In the genomic region with DNA sequence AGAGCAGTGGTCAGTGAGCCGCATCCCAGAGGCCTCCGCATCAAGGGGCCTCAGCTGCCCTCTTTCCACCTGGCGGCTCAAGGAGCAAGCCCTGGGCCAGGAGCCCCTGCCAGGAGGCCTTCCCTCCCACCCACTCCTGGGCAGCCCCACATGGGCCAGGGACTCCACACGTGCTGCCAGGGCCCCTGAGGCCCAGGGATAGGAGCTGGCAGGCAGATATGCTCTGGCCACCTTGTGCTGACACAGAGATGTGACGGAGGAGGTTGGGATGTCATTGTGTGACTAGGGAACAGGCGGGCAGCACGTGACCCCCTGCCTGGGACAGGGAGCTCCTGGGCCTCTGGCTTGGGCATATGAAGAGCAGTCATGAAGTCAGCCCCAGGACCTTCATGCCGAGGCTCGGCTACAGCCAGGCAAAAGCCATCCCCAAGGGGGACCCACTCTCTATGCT, we compare ENCODE assay signal across 1 cellular context.
TF ChIP-seq lines count a peak whose summit lies in the region.

No MANE protein-coding gene starts in this region.

TF ChIP-seq in IMR-90, 13 proteins besides CTCF, POLR2A, EP300 and RAD21:
- TF ChIP-seq RCOR1 (IDR thresholded peaks at IDR 0.05; ENCODE audit: insufficient replicate concordance, low read length), result no peak
- no peak for TF ChIP-seq MXI1 (IDR thresholded peaks at IDR 0.05; ENCODE audit: borderline replicate concordance, low read depth, low read length)
- TF ChIP-seq, protein P1, sequence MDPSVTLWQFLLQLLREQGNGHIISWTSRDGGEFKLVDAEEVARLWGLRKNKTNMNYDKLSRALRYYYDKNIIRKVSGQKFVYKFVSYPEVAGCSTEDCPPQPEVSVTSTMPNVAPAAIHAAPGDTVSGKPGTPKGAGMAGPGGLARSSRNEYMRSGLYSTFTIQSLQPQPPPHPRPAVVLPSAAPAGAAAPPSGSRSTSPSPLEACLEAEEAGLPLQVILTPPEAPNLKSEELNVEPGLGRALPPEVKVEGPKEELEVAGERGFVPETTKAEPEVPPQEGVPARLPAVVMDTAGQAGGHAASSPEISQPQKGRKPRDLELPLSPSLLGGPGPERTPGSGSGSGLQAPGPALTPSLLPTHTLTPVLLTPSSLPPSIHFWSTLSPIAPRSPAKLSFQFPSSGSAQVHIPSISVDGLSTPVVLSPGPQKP (IDR thresholded peaks at IDR 0.05; ENCODE audit: borderline replicate concordance, low read depth, low read length), result no peak
- no peak for TF ChIP-seq RFX5 (IDR thresholded peaks at IDR 0.05; ENCODE audit: low read depth, low read length)
- no peak for TF ChIP-seq NFE2L2 (IDR thresholded peaks at IDR 0.05; ENCODE audit: low read depth, low read length)
- no peak for TF ChIP-seq BHLHE40 (IDR thresholded peaks at IDR 0.05; ENCODE audit: low read depth, low read length)
- no peak for TF ChIP-seq MAFK (IDR thresholded peaks at IDR 0.05; ENCODE audit: low read depth, low read length)
- no peak for TF ChIP-seq SMC3 (IDR thresholded peaks at IDR 0.05; ENCODE audit: low read depth, low read length)
- TF ChIP-seq CHD1 (IDR thresholded peaks at IDR 0.05; ENCODE audit: low read depth, low read length), result no peak
- TF ChIP-seq CEBPB (IDR thresholded peaks at IDR 0.05; ENCODE audit: low read depth, low read length), result no peak
- TF ChIP-seq MAZ (IDR thresholded peaks at IDR 0.05; ENCODE audit: borderline replicate concordance, low read depth, low read length), result no peak
- no peak for TF ChIP-seq FOS (IDR thresholded peaks at IDR 0.05; ENCODE audit: low read depth, low read length)
- TF ChIP-seq, protein P2, sequence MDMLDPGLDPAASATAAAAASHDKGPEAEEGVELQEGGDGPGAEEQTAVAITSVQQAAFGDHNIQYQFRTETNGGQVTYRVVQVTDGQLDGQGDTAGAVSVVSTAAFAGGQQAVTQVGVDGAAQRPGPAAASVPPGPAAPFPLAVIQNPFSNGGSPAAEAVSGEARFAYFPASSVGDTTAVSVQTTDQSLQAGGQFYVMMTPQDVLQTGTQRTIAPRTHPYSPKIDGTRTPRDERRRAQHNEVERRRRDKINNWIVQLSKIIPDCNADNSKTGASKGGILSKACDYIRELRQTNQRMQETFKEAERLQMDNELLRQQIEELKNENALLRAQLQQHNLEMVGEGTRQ (IDR thresholded peaks at IDR 0.05; ENCODE audit: low read depth, low read length), result no peak
